Comparison of ENCODE assay signal across 8 cellular contexts in the genomic region with DNA sequence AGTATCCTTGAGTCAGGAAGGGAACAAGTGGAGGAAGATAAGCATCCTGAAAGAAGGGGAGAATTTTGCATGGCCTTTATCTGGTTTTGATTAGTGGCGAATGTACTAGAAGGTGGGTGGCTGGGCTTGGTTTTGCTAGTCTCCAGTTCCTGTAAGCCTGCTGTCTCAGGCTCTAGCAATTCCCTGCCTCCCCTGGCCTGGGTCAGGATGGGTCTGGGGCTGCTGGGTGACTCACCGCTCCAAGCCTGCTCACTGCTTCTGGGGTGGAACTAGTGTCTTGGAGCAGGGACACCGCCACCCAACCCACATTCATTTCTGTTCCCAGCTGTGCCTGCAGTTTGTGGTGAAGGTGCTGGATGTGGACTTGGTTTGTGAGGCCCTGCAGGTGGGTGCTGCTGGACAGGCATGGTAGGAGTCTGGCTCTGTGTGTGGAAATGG. TPM values are rescaled to one million over a fixed set of nuclear protein-coding genes. Genes with fewer than 3 reads are reported as not detected.
DNase-seq lines count a peak whose midpoint lies in the region; ATAC-seq and TF ChIP-seq lines count a peak whose summit lies in the region.

No MANE protein-coding gene starts in this region.

- H3K4me3 Mint-ChIP-seq in HFFc6 (peak overlapping the region; percentile 70), mesothelial cell of epicardium (peak overlapping the region; percentile 8)
- H3K4me3 Mint-ChIP-seq in central memory CD8-positive, alpha-beta T cell, result peak overlapping the region; percentile 62

- TF ChIP-seq CTCF in HFFc6 (IDR thresholded peaks at IDR 0.05) (no peak), mesothelial cell of epicardium (IDR thresholded peaks at IDR 0.05; ENCODE audit: unreplicated experiment) (no peak)

- H3K4me1 Mint-ChIP-seq in HFFc6 (ENCODE audit: low read depth) (peaks cover 77% of the 10 kb centered on the region), mesothelial cell of epicardium (peaks cover 52% of the 10 kb centered on the region)
- peaks cover 69% of the 10 kb centered on the region for H3K4me1 Mint-ChIP-seq in central memory CD8-positive, alpha-beta T cell

- H3K27ac Mint-ChIP-seq in HFFc6, result peak overlapping the region; percentile 100
- H3K27ac Mint-ChIP-seq in central memory CD8-positive, alpha-beta T cell (ENCODE audit: low read depth), result peak overlapping the region; percentile 100
- H3K27ac Mint-ChIP-seq in mesothelial cell of epicardium, result peak overlapping the region; percentile 76

- H3K36me3 Mint-ChIP-seq in HFFc6 (ENCODE audit: low read depth) (peaks cover 36% of the 10 kb centered on the region), mesothelial cell of epicardium (peaks cover 15% of the 10 kb centered on the region)
- peaks cover 40% of the 10 kb centered on the region for H3K36me3 Mint-ChIP-seq in central memory CD8-positive, alpha-beta T cell (ENCODE audit: insufficient read depth)

- H3K27me3 Mint-ChIP-seq in HFFc6 (ENCODE audit: insufficient read depth) (peaks cover 40% of the 10 kb centered on the region), mesothelial cell of epicardium (ENCODE audit: low read depth) (no peaks in the 10 kb centered on the region)
- H3K27me3 Mint-ChIP-seq in central memory CD8-positive, alpha-beta T cell, result no peaks in the 10 kb centered on the region

- peak; percentile 71 for DNase-seq in A172 (ENCODE audit: low spot score)
- DNase-seq in HFFc6, result peak; percentile 84
- no peak for DNase-seq in central memory CD8-positive, alpha-beta T cell (ENCODE audit: low spot score in 2 of 2)
- DNase-seq in mesothelial cell of epicardium (ENCODE audit: low spot score in 2 of 2, unreplicated experiment in 2 of 2), result no peak
- no peak for DNase-seq in NCI-H510A treated with DMSO at 0.1 percent for 48 hours (lab: John Stamatoyannopoulos, UW)
- no peak for DNase-seq in HT-29 (ENCODE audit: low spot score)
- DNase-seq in D341Med (ENCODE audit: low spot score), result no peak

- H3K9me3 Mint-ChIP-seq in HFFc6 (no peaks in the 10 kb centered on the region), mesothelial cell of epicardium (no peaks in the 10 kb centered on the region)
- no peaks in the 10 kb centered on the region for H3K9me3 Mint-ChIP-seq in central memory CD8-positive, alpha-beta T cell

- no peak for ATAC-seq in central memory CD8-positive, alpha-beta T cell (replicated peaks; ENCODE audit: extremely low read depth, poor library complexity, severe bottlenecking)
- ATAC-seq in HG03439 (IDR thresholded peaks at IDR 0.05; ENCODE audit: unreplicated experiment), result no peak

RNA-seq across cellular contexts. Expression of a gene that starts 3.4 kb away (rescaled TPM):
- 4.8 and 9.4 TPM in 2 replicates for total RNA-seq in A172 (2014; rRNA removed; shearing (Covaris generic))
- 10 to 100 TPM; 12.2 to 21.4 (median 13.9) TPM for total RNA-seq in HFFc6 (2021; fragmentation: NEBNext Ultra II Directional; extraction: Animal tissue kit (Norgen Biotek cat#: 25700))
- total RNA-seq in mesothelial cell of epicardium, result 33.6 to 43.7 TPM (median 38.3 TPM) in 3 replicates
- 16.4 and 18.0 TPM in 2 replicates for total RNA-seq in HT-29 (2014; rRNA removed; shearing (Covaris generic))

RNA-seq across cellular contexts. Expression of a gene that starts 4.6 kb away (rescaled TPM):
- 6.3 TPM in 1 of 2 replicates, not detected in the other for total RNA-seq in A172 (2014; rRNA removed; shearing (Covaris generic))
- under 1 TPM in 1 of 6 experiments, not detected in 5; 0.46 TPM for total RNA-seq in HFFc6 (2021; fragmentation: NEBNext Ultra II Directional; extraction: Animal tissue kit (Norgen Biotek cat#: 25700))
- total RNA-seq in mesothelial cell of epicardium, result 0.31 to 0.72 TPM (median 0.47 TPM) in 3 replicates
- total RNA-seq in HT-29 (2014; rRNA removed; shearing (Covaris generic)), result 3.4 and 10.4 TPM in 2 replicates

RNA-seq across cellular contexts. Expression of a gene that starts 11.6 kb away (rescaled TPM):
- total RNA-seq in A172 (2014; rRNA removed; shearing (Covaris generic)), result 11.3 and 15.9 TPM in 2 replicates
- 10 to 100 TPM; 37.1 to 44.6 (median 39.2) TPM for total RNA-seq in HFFc6 (2021; fragmentation: NEBNext Ultra II Directional; extraction: Animal tissue kit (Norgen Biotek cat#: 25700))
- 24.7 to 27.5 TPM (median 27.4 TPM) in 3 replicates for total RNA-seq in mesothelial cell of epicardium
- total RNA-seq in HT-29 (2014; rRNA removed; shearing (Covaris generic)), result 135 and 137 TPM in 2 replicates

RNA-seq across cellular contexts. Expression of a gene that starts 23.8 kb away (rescaled TPM):
- total RNA-seq in A172 (2014; rRNA removed; shearing (Covaris generic)), result 0.05 TPM in 1 of 2 replicates, not detected in the other
- under 1 TPM; 0.09 to 0.23 (median 0.12) TPM for total RNA-seq in HFFc6 (2021; fragmentation: NEBNext Ultra II Directional; extraction: Animal tissue kit (Norgen Biotek cat#: 25700))
- 1.4 to 1.7 TPM (median 1.4 TPM) in 3 replicates for total RNA-seq in mesothelial cell of epicardium
- 0.31 and 0.33 TPM in 2 replicates for total RNA-seq in HT-29 (2014; rRNA removed; shearing (Covaris generic))

RNA-seq across cellular contexts. Expression of a gene that starts 31.3 kb away (rescaled TPM):
- total RNA-seq in A172 (2014; rRNA removed; shearing (Covaris generic)), result not detected in 2 replicates
- total RNA-seq in HFFc6 (2021; fragmentation: NEBNext Ultra II Directional; extraction: Animal tissue kit (Norgen Biotek cat#: 25700)), result under 1 TPM; 0.37 to 0.81 (median 0.61) TPM
- total RNA-seq in mesothelial cell of epicardium, result 1.4 to 1.7 TPM (median 1.4 TPM) in 3 replicates
- total RNA-seq in HT-29 (2014; rRNA removed; shearing (Covaris generic)), result 0.16 and 0.18 TPM in 2 replicates

Comparison
In these comparisons a context has a peak if more than half of its experiments do, and no peak if none do; other contexts are left out.
1. DNase-seq: peak in A172 (single experiment) and HFFc6 (single experiment); none in central memory CD8-positive, alpha-beta T cell (0 of 2), mesothelial cell of epicardium (0 of 2), NCI-H510A treated with DMSO at 0.1 percent for 48 hours (single experiment), HT-29 (single experiment) and D341Med (single experiment).
2. H3K4me3 Mint-ChIP-seq: peak in every context shown above with its lines; median percentile 70 in HFFc6; 62 in central memory CD8-positive, alpha-beta T cell; 8 in mesothelial cell of epicardium.
3. Peak in every context shown above with its lines, with median percentiles within 50 percentile points of each other: H3K27ac Mint-ChIP-seq.